In genomic region chr11:45213316-45213665, GRCh38 we compare ENCODE assay signal across 24 cellular contexts.
"Had no signal": no experiment of that assay in that cellular context is flagged by ENCODE, and none has a peak within 500 bp of the region (broad histone marks: within the 10 kb centered on the region; RNA-seq: fewer than 3 reads in every experiment).

No MANE protein-coding gene starts in this region.

- H3K4me3 Mint-ChIP-seq: activated CD8-positive, alpha-beta T cell treated with anti-CD3 and anti-CD28 coated beads, Interleukin-2, amount 10 ng/mL, durations not matched to agents 7 days and 5 days; activated naive CD8-positive, alpha-beta T cell treated with anti-CD3 and anti-CD28 coated beads for 36 hours; T-helper 17 cell; WTC11 had no signal

- H3K36me3 Mint-ChIP-seq: WTC11 had no signal

- H3K27ac Mint-ChIP-seq: activated CD8-positive, alpha-beta T cell treated with anti-CD3 and anti-CD28 coated beads, Interleukin-2, amount 10 ng/mL, durations not matched to agents 7 days and 5 days; activated naive CD8-positive, alpha-beta T cell treated with anti-CD3 and anti-CD28 coated beads for 36 hours; T-helper 17 cell; WTC11 had no signal

- H3K27me3 ChIP-seq: adrenal gland had no signal

- H3K27me3 Mint-ChIP-seq: activated naive CD8-positive, alpha-beta T cell treated with anti-CD3 and anti-CD28 coated beads for 36 hours; T-helper 17 cell had no signal

- H3K9me3 ChIP-seq: adrenal gland had no signal

- ATAC-seq: activated CD8-positive, alpha-beta T cell treated with anti-CD3 and anti-CD28 coated beads, Interleukin-2, amount 10 ng/mL, durations not matched to agents 7 days and 5 days; PC-3; T-helper 17 cell had no signal

- DNase-seq: activated CD4-positive, alpha-beta T cell treated with anti-CD3 and anti-CD28 coated beads for 48 hours; activated CD4-positive, alpha-beta T cell treated with anti-CD3 and anti-CD28 coated beads, Interleukin-2, amount 50 U/mL, for 4 hours; activated CD4-positive, CD25-positive, alpha-beta regulatory T cell treated with anti-CD3 and anti-CD28 coated beads, Interleukin-2, amount 50 U/mL, for 72 hours; activated CD8-positive, alpha-beta memory T cell treated with anti-CD3 and anti-CD28 coated beads, Interleukin-2, amount 50 U/mL, for 48 hours; activated CD8-positive, alpha-beta T cell treated with anti-CD3 and anti-CD28 coated beads, Interleukin-2, amount 10 ng/mL, durations not matched to agents 7 days and 5 days; activated naive CD4-positive, alpha-beta T cell treated with Interleukin-2 at 50 U/mL for 16 hours; activated naive CD8-positive, alpha-beta T cell treated with anti-CD3 and anti-CD28 coated beads for 36 hours; activated T-cell treated with anti-CD3 and anti-CD28 coated beads, Interleukin-2, amount 50 U/mL, for 1 hour; adrenal gland; anterior cingulate cortex; cerebellar nuclear complex; KG1; MV-4-11; NCI-H1105; NCI-H1436; NCI-H1694 treated with DMSO at 0.1 percent for 48 hours; NCI-H2029 treated with DMSO at 0.1 percent for 48 hours; NCI-H510A treated with DMSO at 0.1 percent for 48 hours; NCI-H69; PC-3; SHP77 treated with DMSO at 0.1 percent for 48 hours; T-helper 17 cell; T-helper 9 cell had no signal

- H3K9me3 Mint-ChIP-seq: activated naive CD8-positive, alpha-beta T cell treated with anti-CD3 and anti-CD28 coated beads for 36 hours; WTC11 had no signal

- H3K4me3 ChIP-seq: adrenal gland had no signal

- H3K27ac ChIP-seq: adrenal gland had no signal
